ENCODE assay signal across 1 cellular context in the genomic region with DNA sequence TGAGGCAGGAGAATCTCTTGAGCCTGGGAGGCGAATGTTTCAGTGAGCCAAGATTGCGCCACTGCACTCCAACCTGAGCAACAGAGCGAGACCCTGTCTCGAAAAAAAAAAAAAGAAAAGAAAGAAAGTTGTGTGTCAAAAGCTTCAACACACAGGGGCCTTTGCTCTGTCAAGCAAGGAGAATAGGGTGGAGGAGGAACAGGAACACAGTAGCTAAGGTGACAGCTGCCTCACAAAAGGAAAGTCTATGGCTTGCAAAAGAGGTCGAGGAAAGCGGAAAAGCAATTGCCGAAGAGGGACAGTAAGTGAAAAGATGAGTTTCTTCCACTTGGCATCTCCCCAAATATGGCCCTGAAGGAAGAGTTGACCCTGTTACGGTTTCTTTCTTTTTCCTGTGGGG.
A peak's percentile ranks its signal among the peaks of the same experiment; 100 is the strongest.
TF ChIP-seq lines count a peak whose summit lies in the region.

No MANE protein-coding gene starts in this region.

TF ChIP-seq in K562, 482 proteins besides CTCF, POLR2A, EP300 and RAD21:
- TF ChIP-seq CCNT2 (IDR thresholded peaks at IDR 0.05; ENCODE audit: borderline replicate concordance, extremely low read depth, insufficient read length, low read depth, low read length) (no peak), ZNF140 (CRISPR knock-in tag; IDR thresholded peaks at IDR 0.05) (no peak), CEBPB (tag; IDR thresholded peaks at IDR 0.05) (0 out of 2 replicates have a peak, but pooled peaks have one; percentile 18), ZFP36 (IDR thresholded peaks at IDR 0.05; ENCODE audit: low read depth, low read length, partially characterized antibody) (no peak), GATAD2B (IDR thresholded peaks at IDR 0.05; ENCODE audit: borderline replicate concordance) (no peak), ZNF699 (CRISPR knock-in tag; IDR thresholded peaks at IDR 0.05; ENCODE audit: insufficient replicate concordance) (no peak), ELF2 (CRISPR knock-in tag; IDR thresholded peaks at IDR 0.05) (no peak)
- TF ChIP-seq, protein P1, sequence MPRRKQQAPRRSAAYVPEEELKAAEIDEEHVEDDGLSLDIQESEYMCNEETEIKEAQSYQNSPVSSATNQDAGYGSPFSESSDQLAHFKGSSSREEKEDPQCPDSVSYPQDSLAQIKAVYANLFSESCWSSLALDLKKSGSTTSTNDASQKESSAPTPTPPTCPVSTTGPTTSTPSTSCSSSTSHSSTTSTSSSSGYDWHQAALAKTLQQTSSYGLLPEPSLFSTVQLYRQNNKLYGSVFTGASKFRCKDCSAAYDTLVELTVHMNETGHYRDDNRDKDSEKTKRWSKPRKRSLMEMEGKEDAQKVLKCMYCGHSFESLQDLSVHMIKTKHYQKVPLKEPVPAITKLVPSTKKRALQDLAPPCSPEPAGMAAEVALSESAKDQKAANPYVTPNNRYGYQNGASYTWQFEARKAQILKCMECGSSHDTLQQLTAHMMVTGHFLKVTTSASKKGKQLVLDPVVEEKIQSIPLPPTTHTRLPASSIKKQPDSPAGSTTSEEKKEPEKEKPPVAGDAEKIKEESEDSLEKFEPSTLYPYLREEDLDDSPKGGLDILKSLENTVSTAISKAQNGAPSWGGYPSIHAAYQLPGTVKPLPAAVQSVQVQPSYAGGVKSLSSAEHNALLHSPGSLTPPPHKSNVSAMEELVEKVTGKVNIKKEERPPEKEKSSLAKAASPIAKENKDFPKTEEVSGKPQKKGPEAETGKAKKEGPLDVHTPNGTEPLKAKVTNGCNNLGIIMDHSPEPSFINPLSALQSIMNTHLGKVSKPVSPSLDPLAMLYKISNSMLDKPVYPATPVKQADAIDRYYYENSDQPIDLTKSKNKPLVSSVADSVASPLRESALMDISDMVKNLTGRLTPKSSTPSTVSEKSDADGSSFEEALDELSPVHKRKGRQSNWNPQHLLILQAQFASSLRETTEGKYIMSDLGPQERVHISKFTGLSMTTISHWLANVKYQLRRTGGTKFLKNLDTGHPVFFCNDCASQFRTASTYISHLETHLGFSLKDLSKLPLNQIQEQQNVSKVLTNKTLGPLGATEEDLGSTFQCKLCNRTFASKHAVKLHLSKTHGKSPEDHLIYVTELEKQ (CRISPR knock-in tag; IDR thresholded peaks at IDR 0.05) = no peak
- TF ChIP-seq, protein P2, sequence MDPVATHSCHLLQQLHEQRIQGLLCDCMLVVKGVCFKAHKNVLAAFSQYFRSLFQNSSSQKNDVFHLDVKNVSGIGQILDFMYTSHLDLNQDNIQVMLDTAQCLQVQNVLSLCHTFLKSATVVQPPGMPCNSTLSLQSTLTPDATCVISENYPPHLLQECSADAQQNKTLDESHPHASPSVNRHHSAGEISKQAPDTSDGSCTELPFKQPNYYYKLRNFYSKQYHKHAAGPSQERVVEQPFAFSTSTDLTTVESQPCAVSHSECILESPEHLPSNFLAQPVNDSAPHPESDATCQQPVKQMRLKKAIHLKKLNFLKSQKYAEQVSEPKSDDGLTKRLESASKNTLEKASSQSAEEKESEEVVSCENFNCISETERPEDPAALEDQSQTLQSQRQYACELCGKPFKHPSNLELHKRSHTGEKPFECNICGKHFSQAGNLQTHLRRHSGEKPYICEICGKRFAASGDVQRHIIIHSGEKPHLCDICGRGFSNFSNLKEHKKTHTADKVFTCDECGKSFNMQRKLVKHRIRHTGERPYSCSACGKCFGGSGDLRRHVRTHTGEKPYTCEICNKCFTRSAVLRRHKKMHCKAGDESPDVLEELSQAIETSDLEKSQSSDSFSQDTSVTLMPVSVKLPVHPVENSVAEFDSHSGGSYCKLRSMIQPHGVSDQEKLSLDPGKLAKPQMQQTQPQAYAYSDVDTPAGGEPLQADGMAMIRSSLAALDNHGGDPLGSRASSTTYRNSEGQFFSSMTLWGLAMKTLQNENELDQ (CRISPR knock-in tag; IDR thresholded peaks at IDR 0.05; ENCODE audit: borderline replicate concordance) = no peak
- TF ChIP-seq, protein P3, sequence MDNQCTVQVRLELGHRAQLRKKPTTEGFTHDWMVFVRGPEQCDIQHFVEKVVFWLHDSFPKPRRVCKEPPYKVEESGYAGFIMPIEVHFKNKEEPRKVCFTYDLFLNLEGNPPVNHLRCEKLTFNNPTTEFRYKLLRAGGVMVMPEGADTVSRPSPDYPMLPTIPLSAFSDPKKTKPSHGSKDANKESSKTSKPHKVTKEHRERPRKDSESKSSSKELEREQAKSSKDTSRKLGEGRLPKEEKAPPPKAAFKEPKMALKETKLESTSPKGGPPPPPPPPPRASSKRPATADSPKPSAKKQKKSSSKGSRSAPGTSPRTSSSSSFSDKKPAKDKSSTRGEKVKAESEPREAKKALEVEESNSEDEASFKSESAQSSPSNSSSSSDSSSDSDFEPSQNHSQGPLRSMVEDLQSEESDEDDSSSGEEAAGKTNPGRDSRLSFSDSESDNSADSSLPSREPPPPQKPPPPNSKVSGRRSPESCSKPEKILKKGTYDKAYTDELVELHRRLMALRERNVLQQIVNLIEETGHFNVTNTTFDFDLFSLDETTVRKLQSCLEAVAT (IDR thresholded peaks at IDR 0.05) = 0 out of 4 replicates have a peak, but pooled peaks of 1 of the 2 experiments have one; percentile 29
- TF ChIP-seq, protein P4, sequence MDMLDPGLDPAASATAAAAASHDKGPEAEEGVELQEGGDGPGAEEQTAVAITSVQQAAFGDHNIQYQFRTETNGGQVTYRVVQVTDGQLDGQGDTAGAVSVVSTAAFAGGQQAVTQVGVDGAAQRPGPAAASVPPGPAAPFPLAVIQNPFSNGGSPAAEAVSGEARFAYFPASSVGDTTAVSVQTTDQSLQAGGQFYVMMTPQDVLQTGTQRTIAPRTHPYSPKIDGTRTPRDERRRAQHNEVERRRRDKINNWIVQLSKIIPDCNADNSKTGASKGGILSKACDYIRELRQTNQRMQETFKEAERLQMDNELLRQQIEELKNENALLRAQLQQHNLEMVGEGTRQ (CRISPR knock-in tag; IDR thresholded peaks at IDR 0.05) = no peak
